Comparison of ENCODE assay signal across 29 cellular contexts in genomic region chr2:141526760-141527159, GRCh38.
"Had no signal": no experiment of that assay in that cellular context is flagged by ENCODE, and none has a peak within 500 bp of the region (broad histone marks: within the 10 kb centered on the region; RNA-seq: fewer than 3 reads in every experiment).

No MANE protein-coding gene starts in this region.

- ATAC-seq: naive thymus-derived CD8-positive, alpha-beta T cell; natural killer cell treated with Interleukin-12 subunit alpha and Interleukin-12 subunit beta and Interleukin-15 and Interleukin-18, amount 100 ng/mL, for 72 hours; pancreas; psoas muscle; right cardiac atrium; sciatic nerve; stimulated activated memory B cell treated with anti-CD40 and anti-IgM and Interleukin-4, amounts not matched to agents 10 μg/mL and 1 μg/mL and 100 μg/mL, for 72 hours; stimulated activated naive CD8-positive, alpha-beta T cell treated with anti-CD3 and anti-CD28 coated beads, Interleukin-15, Interleukin-2, amounts not matched to agents 100 U/mL and 50 U/mL, for 24 hours had no signal

- H3K9me3 ChIP-seq: neutrophil, pancreas, psoas muscle, spleen, stomach, thoracic aorta, thyroid gland, tibial nerve, upper lobe of left lung, vagina had no signal

- H3K4me1 ChIP-seq: psoas muscle, spleen, tibial nerve, upper lobe of left lung, vagina had no signal

- DNase-seq: naive thymus-derived CD8-positive, alpha-beta T cell; nephron progenitor cell; nucleus accumbens; pancreas; posterior cingulate gyrus; psoas muscle; right cardiac atrium; spleen; stimulated activated CD4-positive, alpha-beta T cell treated with anti-CD3 and anti-CD28 coated beads, Interleukin-12 subunit alpha, Interleukin-12 subunit beta, amount 100 ng/mL, for 4 hours; stimulated activated CD4-positive, alpha-beta T cell treated with anti-CD3 and anti-CD28 coated beads, Interleukin-1b, Interleukin-23, amount 100 ng/mL, for 48 hours; stimulated activated CD4-positive, alpha-beta T cell treated with anti-CD3 and anti-CD28 coated beads, Interleukin-4, amount 100 ng/mL, for 1 hour; stimulated activated CD4-positive, alpha-beta T cell treated with anti-CD3 and anti-CD28 coated beads, Interleukin-4, amount 100 ng/mL, for 4 hours; stimulated activated CD8-positive, alpha-beta memory T cell treated with anti-CD3 and anti-CD28 coated beads, Interleukin-4, amount 100 ng/mL, for 48 hours; stimulated activated naive CD4-positive, alpha-beta T cell; stimulated activated naive CD8-positive, alpha-beta T cell treated with anti-CD3 and anti-CD28 coated beads, Interleukin-15, Interleukin-2, amounts not matched to agents 100 U/mL and 50 U/mL, for 24 hours; stomach; thyroid gland; trophoblast cell; upper lobe of left lung had no signal

- H3K36me3 ChIP-seq: neutrophil, pancreas, spleen, stomach, thoracic aorta, thyroid gland, tibial nerve, upper lobe of left lung, vagina had no signal

- H3K27ac ChIP-seq: neutrophil, pancreas, psoas muscle, skin epidermis, spleen, stomach, thoracic aorta, thyroid gland, tibial nerve, upper lobe of left lung, vagina had no signal

- H3K27me3 ChIP-seq: neutrophil, pancreas, spleen, stomach, thyroid gland, tibial nerve, upper lobe of left lung, vagina had no signal

- FAIRE-seq: pancreas, urothelium cell line had no signal

- H3K4me3 ChIP-seq: pancreas, psoas muscle, skin epidermis, smooth muscle cell, spleen, stomach, thoracic aorta, thyroid gland, tibial nerve, upper lobe of left lung, vagina had no signal
